1 cellular context compared by ENCODE assay signal in genomic region chr17:81713556-81714411, GRCh38.
A peak's percentile ranks its signal among the peaks of the same experiment; 100 is the strongest.
TF ChIP-seq lines count a peak whose summit lies in the region.

No MANE protein-coding gene starts in this region.

TF ChIP-seq in K562, 482 proteins besides CTCF, POLR2A, EP300 and RAD21 (continued from another document):
- TF ChIP-seq ZNF407 (IDR thresholded peaks at IDR 0.05; ENCODE audit: low read depth), result no peak
- TF ChIP-seq SMC3 (conservative IDR thresholded peaks at IDR 0.05; ENCODE audit: insufficient read depth, low read depth, low read length), result no peak
- TF ChIP-seq SIN3A (IDR thresholded peaks at IDR 0.05; ENCODE audit: borderline replicate concordance in 2 of 2, control insufficient read depth in 1 of 2, low read depth in 2 of 2, low read length in 2 of 2), result peak in 1 of 2 experiments; percentile 94; a peak in 1 of 4 replicates
- TF ChIP-seq ZHX1 (conservative IDR thresholded peaks at IDR 0.05; ENCODE audit: low read length), result no peak
- TF ChIP-seq MECOM (CRISPR knock-in tag; IDR thresholded peaks at IDR 0.05), result no peak
- peak; percentile 28 for TF ChIP-seq MAX (CRISPR knock-in tag; IDR thresholded peaks at IDR 0.05)
- no peak for TF ChIP-seq PPARD (CRISPR knock-in tag; IDR thresholded peaks at IDR 0.05)
- no peak for TF ChIP-seq HDGF (IDR thresholded peaks at IDR 0.05)
TF ChIP-seq in K562: peak in this region for 30.
